In the genomic region with DNA sequence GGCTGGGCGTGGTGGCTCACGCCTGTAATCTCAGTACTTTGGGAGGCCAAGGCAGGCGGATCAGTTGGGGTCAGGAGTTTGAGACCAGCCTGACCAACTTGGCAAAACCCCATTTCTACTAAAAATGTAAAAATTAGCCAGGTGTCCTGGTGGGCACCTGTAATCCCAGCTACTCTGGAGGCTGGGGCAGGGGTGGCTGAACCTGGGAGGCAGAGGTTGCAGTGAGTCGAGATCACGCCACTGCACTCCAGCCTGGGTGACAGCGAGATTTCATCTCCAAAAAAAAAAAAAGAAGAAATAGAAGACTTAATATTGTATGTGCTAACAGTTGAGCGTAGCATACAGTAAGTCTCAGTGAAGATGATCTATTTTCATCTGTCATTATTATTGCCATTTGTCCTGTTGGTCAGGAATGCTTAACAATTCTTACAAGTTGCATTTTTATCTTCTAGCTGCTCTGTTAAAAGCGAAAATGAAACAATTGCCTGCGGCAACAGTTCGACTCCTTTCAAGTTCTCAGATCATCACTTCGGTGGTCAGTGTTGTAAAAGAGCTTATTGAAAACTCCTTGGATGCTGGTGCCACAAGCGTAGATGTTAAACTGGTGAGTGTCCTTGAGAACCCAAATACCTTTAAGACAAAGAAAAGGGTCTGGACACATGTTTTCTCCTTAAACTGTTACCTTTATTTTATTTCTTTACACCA, we compare ENCODE assay signal across 20 cellular contexts. TPM values are rescaled to one million over a fixed set of nuclear protein-coding genes. Genes with fewer than 3 reads are reported as not detected.
A peak's percentile ranks its signal among the peaks of the same experiment; 100 is the strongest.
DNase-seq lines count a peak whose midpoint lies in the region; ATAC-seq, FAIRE-seq and TF ChIP-seq lines count a peak whose summit lies in the region.
"Had no signal": no experiment of that assay in that cellular context is flagged by ENCODE, and none has a peak within 500 bp of the region (broad histone marks: within the 10 kb centered on the region; RNA-seq: fewer than 3 reads in every experiment).

No MANE protein-coding gene starts in this region.

- no peaks in the 10 kb centered on the region for H3K4me1 ChIP-seq in heart left ventricle
- H3K4me1 ChIP-seq: neural progenitor cell, SJCRH30 had no signal

- peaks cover 24% of the 10 kb centered on the region for H3K4me1 Mint-ChIP-seq in activated T-helper 2 cell treated with anti-CD3 and anti-CD28 coated beads, Interferon-gamma antibody, Interleukin-2, Interleukin-4, amounts not matched to agents 10 μg/mL and 5 μg/mL and 100 μg/mL, durations not matched to agents 14 hours and 24 hours and 36 hours (ENCODE audit: low read depth)
- H3K4me1 Mint-ChIP-seq: neural progenitor cell had no signal

- H3K36me3 Mint-ChIP-seq in activated T-helper 2 cell treated with anti-CD3 and anti-CD28 coated beads, Interferon-gamma antibody, Interleukin-2, Interleukin-4, amounts not matched to agents 10 μg/mL and 5 μg/mL and 100 μg/mL, durations not matched to agents 14 hours and 24 hours and 36 hours (ENCODE audit: low read depth) = peaks cover 46% of the 10 kb centered on the region

- no peak for TF ChIP-seq POLR2A in heart left ventricle (IDR thresholded peaks at IDR 0.05)

- TF ChIP-seq CTCF in D721Med (IDR thresholded peaks at IDR 0.05; ENCODE audit: insufficient read depth, missing control alignments) (no peak), choroid plexus epithelial cell (conservative IDR thresholded peaks at IDR 0.05; ENCODE audit: low read depth, low read length) (no peak), heart left ventricle (IDR thresholded peaks at IDR 0.05) (no peak)

- H3K27ac Mint-ChIP-seq in activated T-helper 2 cell treated with anti-CD3 and anti-CD28 coated beads, Interferon-gamma antibody, Interleukin-2, Interleukin-4, amounts not matched to agents 10 μg/mL and 5 μg/mL and 100 μg/mL, durations not matched to agents 14 hours and 24 hours and 36 hours = no peak overlapping the region
- H3K27ac Mint-ChIP-seq: neural progenitor cell had no signal

- H3K4me3 Mint-ChIP-seq in activated T-helper 2 cell treated with anti-CD3 and anti-CD28 coated beads, Interferon-gamma antibody, Interleukin-2, Interleukin-4, amounts not matched to agents 10 μg/mL and 5 μg/mL and 100 μg/mL, durations not matched to agents 14 hours and 24 hours and 36 hours (ENCODE audit: low read depth) = no peak overlapping the region
- H3K4me3 Mint-ChIP-seq: neural progenitor cell; stimulated activated naive B cell treated with anti-CD40 and anti-IgM and Interleukin-4, amounts not matched to agents 10 μg/mL and 1 μg/mL and 100 μg/mL, for 72 hours had no signal

- WGBS in heart left ventricle, 4 donors = 93 to 95% (median 94%) methylated on average over 12 of the region's 12 CpGs

- no peaks in the 10 kb centered on the region for H3K9me3 Mint-ChIP-seq in activated T-helper 2 cell treated with anti-CD3 and anti-CD28 coated beads, Interferon-gamma antibody, Interleukin-2, Interleukin-4, amounts not matched to agents 10 μg/mL and 5 μg/mL and 100 μg/mL, durations not matched to agents 14 hours and 24 hours and 36 hours
- H3K9me3 Mint-ChIP-seq: neural progenitor cell; stimulated activated naive B cell treated with anti-CD40 and anti-IgM and Interleukin-4, amounts not matched to agents 10 μg/mL and 1 μg/mL and 100 μg/mL, for 72 hours had no signal

- DNase-seq in D721Med (ENCODE audit: insufficient read length, low spot score) (no peak), GM19239 (ENCODE audit: insufficient read length, low spot score) (no peak), SK-MEL-5 (ENCODE audit: low read depth, low spot score) (peak; percentile 89), choroid plexus epithelial cell (ENCODE audit: low read depth) (peak; percentile 10), heart left ventricle (no peak), midbrain (lab: John Stamatoyannopoulos, UW) (no peak)
- no peak for DNase-seq in activated T-helper 2 cell treated with anti-CD3 and anti-CD28 coated beads, Interferon-gamma antibody, Interleukin-2, Interleukin-4, amounts not matched to agents 10 μg/mL and 5 μg/mL and 100 μg/mL, durations not matched to agents 14 hours and 24 hours and 36 hours (ENCODE audit: low spot score)
- DNase-seq: activated CD4-positive, alpha-beta T cell treated with anti-CD3 and anti-CD28 coated beads for 1 hour; anterior cingulate cortex; DMS153; hypothalamus; kidney glomerular epithelial cell; NCI-H69; PC-3; SJCRH30; stimulated activated CD4-positive, alpha-beta T cell treated with anti-CD3 and anti-CD28 coated beads, Interleukin-12 subunit alpha, Interleukin-12 subunit beta, amount 100 ng/mL, for 4 hours; stimulated activated naive B cell treated with anti-CD40 and anti-IgM and Interleukin-4, amounts not matched to agents 10 μg/mL and 1 μg/mL and 100 μg/mL, for 72 hours had no signal

- intact Hi-C loops in heart left ventricle (cut with DNase I) = loop anchor here in 5 of 10 donors (10.0 kb wide), 2 partner anchors 273 to 283 kb away; a partner anchor contains a TSS
- intact Hi-C loops in activated T-helper 2 cell treated with anti-CD3 and anti-CD28 coated beads, Interferon-gamma antibody, Interleukin-2, Interleukin-4, amounts not matched to agents 10 μg/mL and 5 μg/mL and 100 μg/mL, durations not matched to agents 14 hours and 24 hours and 36 hours (cut with micrococcal nuclease) = no loop called here

- no peak overlapping the region for H3K4me3 ChIP-seq in choroid plexus epithelial cell (ENCODE audit: low read depth, low read length)
- H3K4me3 ChIP-seq in heart left ventricle = peak overlapping the region in 1 of 12 donors; percentile 15
- H3K4me3 ChIP-seq: neural progenitor cell, SJCRH30 had no signal

- in situ Hi-C loops in SK-MEL-5 (cut with HindIII; ENCODE audit: low pct_unique_long_range_greater_than_20kb, low sequenced_read_pairs) = no loop called here

- no peaks in the 10 kb centered on the region for H3K9me3 ChIP-seq in heart left ventricle
- H3K9me3 ChIP-seq: SJCRH30 had no signal

- H3K27me3 Mint-ChIP-seq in activated T-helper 2 cell treated with anti-CD3 and anti-CD28 coated beads, Interferon-gamma antibody, Interleukin-2, Interleukin-4, amounts not matched to agents 10 μg/mL and 5 μg/mL and 100 μg/mL, durations not matched to agents 14 hours and 24 hours and 36 hours (ENCODE audit: low read depth) = no peaks in the 10 kb centered on the region
- H3K27me3 Mint-ChIP-seq: stimulated activated naive B cell treated with anti-CD40 and anti-IgM and Interleukin-4, amounts not matched to agents 10 μg/mL and 1 μg/mL and 100 μg/mL, for 72 hours had no signal

- H3K27me3 ChIP-seq in heart left ventricle = no peaks in the 10 kb centered on the region
- H3K27me3 ChIP-seq: neural progenitor cell, SJCRH30 had no signal

- ATAC-seq in heart left ventricle = no peak
- ATAC-seq in HG02870 (IDR thresholded peaks at IDR 0.05; ENCODE audit: unreplicated experiment) = no peak
- ATAC-seq: HepG2; PC-3; stimulated activated naive B cell treated with anti-CD40 and anti-IgM and Interleukin-4, amounts not matched to agents 10 μg/mL and 1 μg/mL and 100 μg/mL, for 72 hours had no signal

- FAIRE-seq in D721Med (lab: Jason Lieb, UNC) (peak; percentile 6), GM19239 (lab: Jason Lieb, UNC) (peak; percentile 8)
- FAIRE-seq: HepG2 had no signal

- peak overlapping the region in 1 of 12 donors; percentile 38 for H3K27ac ChIP-seq in heart left ventricle
- H3K27ac ChIP-seq: neural progenitor cell, SJCRH30 had no signal

- H3K36me3 ChIP-seq in heart left ventricle = peaks cover 0 to 72% (median 56%) of the 10 kb centered on the region in 9 donors

RNA-seq across cellular contexts. Expression of a gene that starts 7.2 kb away (rescaled TPM):
- total RNA-seq in SK-MEL-5 (2014; rRNA removed; shearing (Covaris generic)) = 13.6 and 15.9 TPM in 2 replicates
- 7.9 and 11.0 TPM in 2 replicates for polyA plus RNA-seq in SK-MEL-5 (2015; cell fraction: cytosol; rRNA removed)
- polyA plus RNA-seq in SK-MEL-5 (2015; cell fraction: nucleus; rRNA removed) = 32.8 and 36.4 TPM in 2 replicates
- 10 to 100 TPM in 5 of 9 donors, 1 to 10 TPM in 4; 6.4 to 16.7 (median 10.7) TPM for total RNA-seq in heart left ventricle
- polyA plus RNA-seq in heart left ventricle = 1 to 10 TPM; 6.2 to 7.8 TPM
- 57.0 and 58.7 TPM in 2 replicates for total RNA-seq in activated T-helper 2 cell treated with anti-CD3 and anti-CD28 coated beads, Interferon-gamma antibody, Interleukin-2, Interleukin-4, amounts not matched to agents 10 μg/mL and 5 μg/mL and 100 μg/mL, durations not matched to agents 14 hours and 24 hours and 36 hours

RNA-seq across cellular contexts. Expression of a gene that starts 7.4 kb away (rescaled TPM):
- 80.6 and 90.7 TPM in 2 replicates for total RNA-seq in SK-MEL-5 (2014; rRNA removed; shearing (Covaris generic))
- 41.3 and 43.4 TPM in 2 replicates for polyA plus RNA-seq in SK-MEL-5 (2015; cell fraction: cytosol; rRNA removed)
- 493 and 563 TPM in 2 replicates for polyA plus RNA-seq in SK-MEL-5 (2015; cell fraction: nucleus; rRNA removed)
- 10 to 100 TPM; 14.3 to 32.9 (median 26.2) TPM for total RNA-seq in heart left ventricle
- polyA plus RNA-seq in heart left ventricle = 10 to 100 TPM; 33.8 to 40.3 TPM
- 68.8 and 72.1 TPM in 2 replicates for total RNA-seq in activated T-helper 2 cell treated with anti-CD3 and anti-CD28 coated beads, Interferon-gamma antibody, Interleukin-2, Interleukin-4, amounts not matched to agents 10 μg/mL and 5 μg/mL and 100 μg/mL, durations not matched to agents 14 hours and 24 hours and 36 hours

RNA-seq across cellular contexts. Expression of a gene that starts 28.9 kb away (rescaled TPM):
- total RNA-seq in SK-MEL-5 (2014; rRNA removed; shearing (Covaris generic)) = 27.4 and 32.3 TPM in 2 replicates
- polyA plus RNA-seq in SK-MEL-5 (2015; cell fraction: cytosol; rRNA removed) = 15.5 and 16.2 TPM in 2 replicates
- polyA plus RNA-seq in SK-MEL-5 (2015; cell fraction: nucleus; rRNA removed) = 35.1 and 49.4 TPM in 2 replicates
- 10 to 100 TPM in 2 of 9 donors, 1 to 10 TPM in 7; 6.8 to 11.0 (median 8.6) TPM for total RNA-seq in heart left ventricle
- polyA plus RNA-seq in heart left ventricle = 1 to 10 TPM; 5.7 to 5.9 TPM
- 9.7 and 11.6 TPM in 2 replicates for total RNA-seq in activated T-helper 2 cell treated with anti-CD3 and anti-CD28 coated beads, Interferon-gamma antibody, Interleukin-2, Interleukin-4, amounts not matched to agents 10 μg/mL and 5 μg/mL and 100 μg/mL, durations not matched to agents 14 hours and 24 hours and 36 hours

Comparison
In these comparisons a context has a peak if more than half of its experiments do, and no peak if none do; other contexts are left out.
1. DNase-seq: peak in SK-MEL-5 (single experiment) and choroid plexus epithelial cell (single experiment); none in D721Med (single experiment), GM19239 (single experiment), heart left ventricle (0 of 5), midbrain (single experiment) and activated T-helper 2 cell treated with anti-CD3 and anti-CD28 coated beads, Interferon-gamma antibody, Interleukin-2, Interleukin-4, amounts not matched to agents 10 μg/mL and 5 μg/mL and 100 μg/mL, durations not matched to agents 14 hours and 24 hours and 36 hours (single experiment).